8 cellular contexts compared by ENCODE assay signal in genomic region chr2:155310589-155310988, GRCh38.
DNase-seq lines count a peak whose midpoint lies in the region; ATAC-seq and TF ChIP-seq lines count a peak whose summit lies in the region.

No MANE protein-coding gene starts in this region.

- 6% methylated on average over 3 of the region's 3 CpGs for WGBS in prostate gland
- 5 to 6% methylated on average over 3 of the region's 3 CpGs for WGBS in aorta, 2 donors

- no peak for TF ChIP-seq POLR2A in prostate gland (IDR thresholded peaks at IDR 0.05)

- H3K4me1 ChIP-seq in prostate gland (replicated peaks) (no peaks in the 10 kb centered on the region), aorta (ENCODE audit: control insufficient read depth in 1 of 2, insufficient read depth in 2 of 2, low read length in 2 of 2) (no peaks in the 10 kb centered on the region)

- DNase-seq in NCI-H1092 treated with DMSO at 0.1 percent for 48 hours (lab: John Stamatoyannopoulos, UW) (peak; percentile 21), NCI-H1092 (lab: John Stamatoyannopoulos, UW) (no peak), NOMO-1 treated with DMSO at 0.1 percent for 48 hours (lab: John Stamatoyannopoulos, UW; ENCODE audit: unreplicated experiment) (peak; percentile 56), epidermal melanocyte (ENCODE audit: insufficient read length, low spot score) (peak; percentile 19), prostate gland (ENCODE audit: low spot score) (no peak), aorta (no peak)

- H3K27ac ChIP-seq in prostate gland (no peak overlapping the region), aorta (ENCODE audit: low read depth in 1 of 2, low read length in 2 of 2) (no peak overlapping the region)

- intact Hi-C loops in prostate gland (cut with DNase I) (no loop called here), aorta (cut with DNase I) (loop anchor here in 1 of 2 donors (10.0 kb wide), 1 partner anchor 866 kb away; no protein-coding TSS in a partner anchor)

- H3K36me3 ChIP-seq in prostate gland (no peaks in the 10 kb centered on the region), aorta (ENCODE audit: control insufficient read depth in 1 of 2, insufficient read depth in 2 of 2, low read length in 1 of 2) (no peaks in the 10 kb centered on the region)

- ATAC-seq in HG03342 (IDR thresholded peaks at IDR 0.05; ENCODE audit: unreplicated experiment) = peak; percentile 51
- ATAC-seq in esophagus mucosa = no peak
- ATAC-seq in aorta (ENCODE audit: low FRiP score) = no peak

- H3K27me3 ChIP-seq in prostate gland (replicated peaks; ENCODE audit: insufficient read depth) = no peaks in the 10 kb centered on the region
- no peaks in the 10 kb centered on the region for H3K27me3 ChIP-seq in aorta (ENCODE audit: control insufficient read depth in 1 of 2, insufficient read depth in 2 of 2, low read length in 1 of 2)

- H3K9me3 ChIP-seq in prostate gland (no peaks in the 10 kb centered on the region), aorta (ENCODE audit: control insufficient read depth, low read length) (no peaks in the 10 kb centered on the region)

- peak; percentile 9 to 55 (median 38) for TF ChIP-seq CTCF in prostate gland (IDR thresholded peaks at IDR 0.05)

- no peak overlapping the region for H3K4me3 ChIP-seq in prostate gland
- no peak overlapping the region for H3K4me3 ChIP-seq in aorta (ENCODE audit: low read length in 2 of 2)

Comparison
In these comparisons a context has a peak if more than half of its experiments do, and no peak if none do; other contexts are left out.
1. DNase-seq: peak in NCI-H1092 treated with DMSO at 0.1 percent for 48 hours (single experiment), NOMO-1 treated with DMSO at 0.1 percent for 48 hours (single experiment) and epidermal melanocyte (single experiment); none in NCI-H1092 (single experiment), prostate gland (single experiment) and aorta (0 of 2).